In the genomic region with DNA sequence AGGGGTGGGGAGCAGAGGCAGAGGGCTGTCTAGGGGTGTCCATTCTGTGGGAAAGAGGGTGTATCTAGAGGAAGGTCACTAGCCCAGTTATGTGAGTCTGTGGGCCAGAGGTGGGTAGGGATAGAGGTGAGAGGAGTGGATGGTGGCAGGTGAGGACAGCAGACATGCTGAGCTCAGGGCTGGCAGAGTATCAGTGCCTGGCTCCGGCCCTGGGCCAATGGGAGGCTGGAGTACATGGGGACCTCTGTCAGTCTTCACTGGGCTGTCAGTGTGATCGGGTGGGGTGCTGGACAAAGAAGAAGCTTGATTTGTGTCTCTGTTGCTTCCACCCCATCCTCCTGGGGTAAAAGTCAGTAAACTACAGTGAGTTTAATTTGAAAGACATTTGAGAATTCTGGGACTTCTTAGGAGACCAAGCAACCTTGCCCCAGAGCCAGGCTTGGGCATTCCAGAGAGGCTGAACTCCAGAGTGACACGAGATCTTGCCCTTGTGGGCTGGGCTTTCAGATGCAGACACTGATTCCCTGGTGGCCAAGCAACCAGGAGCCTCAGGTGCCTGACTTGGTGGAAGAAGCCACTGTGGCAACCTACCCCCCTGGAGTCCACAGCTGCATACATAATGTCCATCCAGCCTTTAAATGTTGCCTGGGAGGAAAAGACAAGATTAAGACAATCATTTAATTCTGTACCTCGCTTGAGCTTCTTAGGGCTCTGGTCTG, we compare ENCODE assay signal across 14 cellular contexts.
"Had no signal": no experiment of that assay in that cellular context is flagged by ENCODE, and none has a peak within 500 bp of the region (broad histone marks: within the 10 kb centered on the region; RNA-seq: fewer than 3 reads in every experiment).

No MANE protein-coding gene starts in this region.

- H3K27me3 ChIP-seq: colonic mucosa, esophagus squamous epithelium, stomach, testis, uterus had no signal

- H3K27ac ChIP-seq: colonic mucosa, esophagus squamous epithelium, stomach, testis, uterus had no signal

- H3K4me1 Mint-ChIP-seq: naive B cell had no signal

- H3K27me3 Mint-ChIP-seq: activated naive CD8-positive, alpha-beta T cell; activated T-cell treated with anti-CD3 and anti-CD28 coated beads, Interleukin-2, amount 50 U/mL, for 24 hours had no signal

- H3K36me3 Mint-ChIP-seq: activated naive CD8-positive, alpha-beta T cell had no signal

- DNase-seq: activated CD4-positive, alpha-beta T cell treated with anti-CD3 and anti-CD28 coated beads, Interleukin-2, amount 50 U/mL, for 1 hour; activated T-cell treated with anti-CD3 and anti-CD28 coated beads, Interleukin-2, amount 50 U/mL, for 24 hours; amniotic stem cell; caudate nucleus; colonic mucosa; effector CD4-positive, alpha-beta T cell; esophagus squamous epithelium; hypothalamus; naive B cell; stomach; testis; uterus had no signal

- H3K4me1 ChIP-seq: colonic mucosa, esophagus squamous epithelium, stomach, testis, uterus had no signal

- H3K9me3 Mint-ChIP-seq: activated T-cell treated with anti-CD3 and anti-CD28 coated beads, Interleukin-2, amount 50 U/mL, for 24 hours; T-helper 2 cell treated with Interferon-gamma antibody and Interleukin-4, amounts not matched to agents 5 μg/mL and 100 μg/mL, for 36 hours had no signal

- H3K36me3 ChIP-seq: colonic mucosa, esophagus squamous epithelium, stomach, uterus had no signal

- H3K27ac Mint-ChIP-seq: activated naive CD8-positive, alpha-beta T cell; activated T-cell treated with anti-CD3 and anti-CD28 coated beads, Interleukin-2, amount 50 U/mL, for 24 hours; T-helper 2 cell treated with Interferon-gamma antibody and Interleukin-4, amounts not matched to agents 5 μg/mL and 100 μg/mL, for 36 hours had no signal

- H3K9me3 ChIP-seq: colonic mucosa, testis, uterus had no signal

- H3K4me3 ChIP-seq: colonic mucosa, esophagus squamous epithelium, stomach, testis, uterus had no signal

- H3K4me3 Mint-ChIP-seq: activated naive CD8-positive, alpha-beta T cell; activated T-cell treated with anti-CD3 and anti-CD28 coated beads, Interleukin-2, amount 50 U/mL, for 24 hours; T-helper 2 cell treated with Interferon-gamma antibody and Interleukin-4, amounts not matched to agents 5 μg/mL and 100 μg/mL, for 36 hours had no signal
